Comparison of ENCODE assay signal across 8 cellular contexts in the genomic region with DNA sequence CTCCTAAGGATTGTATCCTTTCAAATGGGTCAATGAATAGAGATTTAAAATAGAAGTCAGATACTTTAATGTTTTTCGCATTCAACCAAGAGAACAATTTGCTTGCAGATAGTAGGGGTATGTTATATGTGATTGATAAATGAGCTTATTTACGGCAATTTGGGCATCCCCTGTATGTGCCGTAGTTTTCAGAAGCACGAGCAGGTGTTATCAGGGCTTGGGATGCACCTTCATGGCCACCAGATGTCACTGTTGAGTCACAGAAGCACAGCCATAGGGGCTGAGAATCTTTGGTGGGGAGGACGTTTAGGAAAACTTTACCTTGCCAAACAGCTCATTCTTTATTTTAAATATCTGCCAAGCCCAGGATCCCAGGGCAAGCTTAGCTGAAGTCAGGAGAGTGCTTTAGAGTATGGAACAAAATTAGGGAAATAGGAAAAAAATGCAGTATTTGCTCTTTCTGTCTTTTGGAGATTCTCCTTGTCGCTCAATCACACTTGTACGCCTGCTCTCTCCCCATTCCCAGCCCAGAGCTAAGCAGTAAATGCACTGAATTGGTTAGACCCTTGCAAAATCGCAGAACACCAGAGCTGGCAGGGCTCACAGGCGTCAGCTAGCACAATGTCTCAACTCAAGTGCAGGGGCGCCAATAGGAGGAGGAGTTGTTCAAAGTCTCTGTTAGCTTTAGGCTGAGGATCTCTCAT.
DNase-seq lines count a peak whose midpoint lies in the region; ATAC-seq and TF ChIP-seq lines count a peak whose summit lies in the region.

No MANE protein-coding gene starts in this region.

- H3K27me3 ChIP-seq in GM06990 (replicated peaks; ENCODE audit: control insufficient read depth, insufficient read depth, low read length): no peaks in the 10 kb centered on the region
- H3K27me3 ChIP-seq in naive thymus-derived CD4-positive, alpha-beta T cell (ENCODE audit: control insufficient read depth in 2 of 2, insufficient read depth in 2 of 2, low read length in 2 of 2): no peaks in the 10 kb centered on the region

- H3K4me1 ChIP-seq in naive thymus-derived CD4-positive, alpha-beta T cell (ENCODE audit: control insufficient read depth in 2 of 2, insufficient read depth in 2 of 2, low read length in 2 of 2): no peaks in the 10 kb centered on the region

- peak; percentile 55 for ATAC-seq in HG02610 (IDR thresholded peaks at IDR 0.05; ENCODE audit: unreplicated experiment)
- ATAC-seq in naive thymus-derived CD4-positive, alpha-beta T cell: peak; percentile 70
- ATAC-seq in HG03460 (IDR thresholded peaks at IDR 0.05; ENCODE audit: unreplicated experiment): no peak

- DNase-seq in GM06990 (ENCODE audit: extremely low read depth, insufficient read length) (no peak), NCI-H82 (lab: John Stamatoyannopoulos, UW) (peak; percentile 72), epithelial cell of proximal tubule (ENCODE audit: low read depth) (no peak)
- DNase-seq in activated CD8-positive, alpha-beta memory T cell treated with anti-CD3 and anti-CD28 coated beads, Interleukin-2, amount 50 U/mL, for 24 hours (ENCODE audit: extremely low read depth): peak; percentile 8
- peak in 8 of 9 donors; percentile 0 to 49 (median 32) for DNase-seq in naive thymus-derived CD4-positive, alpha-beta T cell
- DNase-seq in stimulated activated naive CD4-positive, alpha-beta T cell treated with Interleukin-2 at 50 U/mL for 16 hours (lab: John Stamatoyannopoulos, UW): peak; percentile 8

- H3K36me3 Mint-ChIP-seq in naive thymus-derived CD4-positive, alpha-beta T cell: no peaks in the 10 kb centered on the region

- no peaks in the 10 kb centered on the region for H3K9me3 ChIP-seq in naive thymus-derived CD4-positive, alpha-beta T cell (ENCODE audit: control insufficient read depth in 2 of 3, low read length in 3 of 3)

- no peak overlapping the region for H3K27ac ChIP-seq in naive thymus-derived CD4-positive, alpha-beta T cell (ENCODE audit: low read depth, low read length)

- intact Hi-C loops in naive thymus-derived CD4-positive, alpha-beta T cell (cut with micrococcal nuclease): loop anchor here (5.0 to 10.0 kb wide), 3 partner anchors 371 to 1184 kb away; no protein-coding TSS in a partner anchor

- no peaks in the 10 kb centered on the region for H3K4me1 Mint-ChIP-seq in naive thymus-derived CD4-positive, alpha-beta T cell

- TF ChIP-seq CTCF in GM06990 (IDR thresholded peaks at IDR 0.05; ENCODE audit: insufficient read depth, low read length, poor library complexity, severe bottlenecking): peak; percentile 87
- TF ChIP-seq CTCF in epithelial cell of proximal tubule (conservative IDR thresholded peaks at IDR 0.05; ENCODE audit: low read depth, low read length): peak; percentile 97

- CTCF ChIA-PET in naive thymus-derived CD4-positive, alpha-beta T cell (lab: Charles Lee): interaction anchor here (1.3 to 2.7 kb wide), 5 partner anchors 8 to 1182 kb away, joined by 3 to 8 read pairs (median 7); no protein-coding TSS in a partner anchor

- H3K9me3 Mint-ChIP-seq in naive thymus-derived CD4-positive, alpha-beta T cell: peaks cover 0 to 10% (median 4%) of the 10 kb centered on the region in 11 donors

- no peaks in the 10 kb centered on the region for H3K36me3 ChIP-seq in GM06990 (ENCODE audit: control insufficient read depth, insufficient read depth, low read length)
- H3K36me3 ChIP-seq in naive thymus-derived CD4-positive, alpha-beta T cell (ENCODE audit: control insufficient read depth in 2 of 3, insufficient read depth in 3 of 3, low read length in 3 of 3): no peaks in the 10 kb centered on the region

- H3K4me3 Mint-ChIP-seq in naive thymus-derived CD4-positive, alpha-beta T cell: no peak overlapping the region

- POLR2A ChIA-PET in naive thymus-derived CD4-positive, alpha-beta T cell (lab: Charles Lee): no interaction called here

- no peak overlapping the region for H3K4me3 ChIP-seq in GM06990 (replicated peaks; ENCODE audit: low read depth, low read length)
- no peak overlapping the region for H3K4me3 ChIP-seq in epithelial cell of proximal tubule (ENCODE audit: low read depth, low read length)
- H3K4me3 ChIP-seq in naive thymus-derived CD4-positive, alpha-beta T cell (ENCODE audit: low read length): no peak overlapping the region

- peaks cover 9 to 21% (median 15%) of the 10 kb centered on the region in 5 donors for H3K27me3 Mint-ChIP-seq in naive thymus-derived CD4-positive, alpha-beta T cell

- H3K27ac Mint-ChIP-seq in naive thymus-derived CD4-positive, alpha-beta T cell: no peak overlapping the region

Comparison
In these comparisons a context has a peak if more than half of its experiments do, and no peak if none do; other contexts are left out.
1. DNase-seq: peak in NCI-H82 (single experiment), activated CD8-positive, alpha-beta memory T cell treated with anti-CD3 and anti-CD28 coated beads, Interleukin-2, amount 50 U/mL, for 24 hours (single experiment), naive thymus-derived CD4-positive, alpha-beta T cell (8 of 9) and stimulated activated naive CD4-positive, alpha-beta T cell treated with Interleukin-2 at 50 U/mL for 16 hours (single experiment); none in GM06990 (single experiment) and epithelial cell of proximal tubule (single experiment).